In genomic region chr17:37839196-37839978, GRCh38 we compare ENCODE assay signal across 21 cellular contexts.
A peak's percentile ranks its signal among the peaks of the same experiment; 100 is the strongest.
DNase-seq lines count a peak whose midpoint lies in the region; ATAC-seq and TF ChIP-seq lines count a peak whose summit lies in the region.
"Had no signal": no experiment of that assay in that cellular context is flagged by ENCODE, and none has a peak within 500 bp of the region (broad histone marks: within the 10 kb centered on the region; RNA-seq: fewer than 3 reads in every experiment).

No MANE protein-coding gene starts in this region.

- no TSS peak for BruUV-seq in Caco-2 (replicated peaks; lab: Mats Ljungman, UMichigan)

- peak in 1 of 2 experiments; percentile 6 for TF ChIP-seq CTCF in Caco-2 (IDR thresholded peaks at IDR 0.05; ENCODE audit: insufficient read depth in 1 of 2, low read depth in 1 of 2, low read length in 1 of 2, severe bottlenecking in 1 of 2, unreplicated experiment in 1 of 2)
- TF ChIP-seq CTCF in endodermal cell (conservative IDR thresholded peaks at IDR 0.05) = no peak
- TF ChIP-seq CTCF in osteoblast (IDR thresholded peaks at IDR 0.05; ENCODE audit: extremely low read depth, low read depth, low read length) = no peak
- no peak for TF ChIP-seq CTCF in endothelial cell (IDR thresholded peaks at IDR 0.05; ENCODE audit: unreplicated experiment)

- no peak overlapping the region for H3K4me3 Mint-ChIP-seq in Caco-2 (ENCODE audit: unreplicated experiment)
- H3K4me3 Mint-ChIP-seq in endodermal cell = no peak overlapping the region
- no peak overlapping the region for H3K4me3 Mint-ChIP-seq in endothelial cell (ENCODE audit: unreplicated experiment)
- H3K4me3 Mint-ChIP-seq in T-helper 17 cell = no peak overlapping the region
- H3K4me3 Mint-ChIP-seq: CD4-positive, alpha-beta T cell had no signal

- POLR2A ChIA-PET in Caco-2 (lab: Charles Lee) = no interaction called here

- no peak overlapping the region for H3K27ac ChIP-seq in endodermal cell (ENCODE audit: low read depth, low read length)
- H3K27ac ChIP-seq in osteoblast (ENCODE audit: low read depth, low read length) = no peak overlapping the region
- H3K27ac ChIP-seq: A549 had no signal

- ATAC-seq in T-helper 17 cell = no peak

- WGBS in endodermal cell (ENCODE audit: insufficient coverage in 1 of 2, insufficient read length in 1 of 2), 2 experiments = 81 to 92% methylated on average over 11 to 14 of the region's 14 CpGs

- H3K4me1 Mint-ChIP-seq in Caco-2 (ENCODE audit: low read depth, unreplicated experiment) (peaks cover 46% of the 10 kb centered on the region), endodermal cell (peaks cover 9% of the 10 kb centered on the region), endothelial cell (ENCODE audit: unreplicated experiment) (peaks cover 2% of the 10 kb centered on the region), T-helper 17 cell (peaks cover 3% of the 10 kb centered on the region)

- H3K36me3 ChIP-seq in Caco-2 (ENCODE audit: control insufficient read depth, insufficient read depth, low read length) = no peaks in the 10 kb centered on the region
- H3K36me3 ChIP-seq in endodermal cell (ENCODE audit: control insufficient read depth, insufficient read depth, low read length) = no peaks in the 10 kb centered on the region
- H3K36me3 ChIP-seq in osteoblast (ENCODE audit: insufficient read depth, low read length) = no peaks in the 10 kb centered on the region
- H3K36me3 ChIP-seq: BE2C; BLaER1 treated with 17β-estradiol and CSF1 and Interleukin-3, amounts not matched to agents 10 nM and 100 nM; HAP-1 had no signal

- CTCF ChIA-PET in Caco-2 (lab: Charles Lee) = no interaction called here

- H3K4me1 ChIP-seq in Caco-2 (peaks cover 23% of the 10 kb centered on the region), endodermal cell (ENCODE audit: control insufficient read depth, insufficient read depth, low read length) (no peaks in the 10 kb centered on the region), osteoblast (ENCODE audit: insufficient read depth, low read length) (no peaks in the 10 kb centered on the region)
- H3K4me1 ChIP-seq: BE2C, HAP-1 had no signal

- H3K4me3 ChIP-seq in Caco-2 (ENCODE audit: low read depth, low read length) (no peak overlapping the region), endodermal cell (ENCODE audit: low read length) (no peak overlapping the region), osteoblast (ENCODE audit: insufficient read depth, low read length) (no peak overlapping the region)
- H3K4me3 ChIP-seq: A549; BLaER1 treated with 17β-estradiol and CSF1 and Interleukin-3, amounts not matched to agents 10 nM and 100 nM; HAP-1 had no signal

- H3K36me3 Mint-ChIP-seq in Caco-2 (ENCODE audit: insufficient read depth, unreplicated experiment) = no peaks in the 10 kb centered on the region
- no peaks in the 10 kb centered on the region for H3K36me3 Mint-ChIP-seq in endodermal cell (ENCODE audit: low read depth)
- H3K36me3 Mint-ChIP-seq in endothelial cell (ENCODE audit: low read depth, unreplicated experiment) = no peaks in the 10 kb centered on the region
- H3K36me3 Mint-ChIP-seq in T-helper 17 cell (ENCODE audit: low read depth) = peaks cover 4% of the 10 kb centered on the region
- H3K36me3 Mint-ChIP-seq: CD14-positive monocyte had no signal

- no peaks in the 10 kb centered on the region for H3K27me3 Mint-ChIP-seq in Caco-2 (ENCODE audit: insufficient read depth, unreplicated experiment)
- peaks cover 6% of the 10 kb centered on the region for H3K27me3 Mint-ChIP-seq in endodermal cell (ENCODE audit: insufficient read depth)
- peaks cover 9% of the 10 kb centered on the region for H3K27me3 Mint-ChIP-seq in endothelial cell (ENCODE audit: unreplicated experiment)
- H3K27me3 Mint-ChIP-seq in T-helper 17 cell = peaks cover 70% of the 10 kb centered on the region

- DNase-seq in Caco-2 (peak in 1 of 2 experiments; percentile 61), HT-29 (ENCODE audit: low spot score) (peak; percentile 81), endodermal cell (peak; percentile 44), osteoblast (ENCODE audit: insufficient read length, low spot score, missing footprints) (peak; percentile 84), endothelial cell (ENCODE audit: low spot score) (no peak), T-helper 17 cell (no peak), cortex of kidney (lab: John Stamatoyannopoulos, UW) (no peak)
- no peak for DNase-seq in stimulated activated CD4-positive, alpha-beta T cell treated with anti-CD3 and anti-CD28 coated beads, Interleukin-4, amount 100 ng/mL, for 1 hour
- DNase-seq: 8988T; ACHN; AML-193; BE2C; CD4-positive, alpha-beta T cell; COR-L47; DMS153; DND-41; GOT3 had no signal

- H3K79me2 ChIP-seq in osteoblast (ENCODE audit: insufficient read depth, low read length) = no peaks in the 10 kb centered on the region

- no peak overlapping the region for H3K9ac ChIP-seq in endodermal cell (ENCODE audit: extremely low read depth, low read length, poor library complexity, severe bottlenecking)
- H3K9ac ChIP-seq: BLaER1 treated with 17β-estradiol and CSF1 and Interleukin-3, amounts not matched to agents 10 nM and 100 nM had no signal

- H3K9me3 ChIP-seq in Caco-2 = no peaks in the 10 kb centered on the region
- H3K9me3 ChIP-seq in endodermal cell (ENCODE audit: control insufficient read depth, low read length) = no peaks in the 10 kb centered on the region
- no peaks in the 10 kb centered on the region for H3K9me3 ChIP-seq in osteoblast (ENCODE audit: low read depth, low read length)
- H3K9me3 ChIP-seq in T-helper 17 cell (ENCODE audit: control insufficient read depth, low read length, poor library complexity, severe bottlenecking) = no peaks in the 10 kb centered on the region
- H3K9me3 ChIP-seq: A549; BE2C; BLaER1 treated with 17β-estradiol and CSF1 and Interleukin-3, amounts not matched to agents 10 nM and 100 nM; HAP-1 had no signal

- H3K27ac Mint-ChIP-seq in Caco-2 (ENCODE audit: unreplicated experiment) = peak overlapping the region; percentile 6
- no peak overlapping the region for H3K27ac Mint-ChIP-seq in endodermal cell
- H3K27ac Mint-ChIP-seq in endothelial cell (ENCODE audit: unreplicated experiment) = no peak overlapping the region
- H3K27ac Mint-ChIP-seq in T-helper 17 cell = no peak overlapping the region
- H3K27ac Mint-ChIP-seq: CD4-positive, alpha-beta T cell had no signal

- H3K27me3 ChIP-seq in Caco-2 (replicated peaks; ENCODE audit: control insufficient read depth, insufficient read depth, low read length) (no peaks in the 10 kb centered on the region), endodermal cell (ENCODE audit: control insufficient read depth, insufficient read depth, low read length, poor library complexity, severe bottlenecking) (peaks cover 13% of the 10 kb centered on the region), osteoblast (ENCODE audit: insufficient read depth, low read length) (peaks cover 28% of the 10 kb centered on the region)
- H3K27me3 ChIP-seq: BLaER1 treated with 17β-estradiol and CSF1 and Interleukin-3, amounts not matched to agents 10 nM and 100 nM had no signal

- intact Hi-C loops in Caco-2 (cut with micrococcal nuclease; ENCODE audit: unreplicated experiment) = no loop called here

- H3K9me3 Mint-ChIP-seq in Caco-2 (ENCODE audit: unreplicated experiment) = no peaks in the 10 kb centered on the region
- H3K9me3 Mint-ChIP-seq in endodermal cell = no peaks in the 10 kb centered on the region
- peaks cover under 1% of the 10 kb centered on the region for H3K9me3 Mint-ChIP-seq in endothelial cell (ENCODE audit: unreplicated experiment)
- H3K9me3 Mint-ChIP-seq: CD4-positive, alpha-beta T cell had no signal

- no peaks in the 10 kb centered on the region for H4K20me1 ChIP-seq in osteoblast (ENCODE audit: insufficient read depth, low read length)
- H4K20me1 ChIP-seq: BLaER1 treated with 17β-estradiol and CSF1 and Interleukin-3, amounts not matched to agents 10 nM and 100 nM had no signal

- H3K4me2 ChIP-seq in osteoblast (ENCODE audit: insufficient read depth, low read length) = no peak overlapping the region
- H3K4me2 ChIP-seq: A549 had no signal

- no peak overlapping the region for H2AFZ ChIP-seq in osteoblast (ENCODE audit: low read length)

Comparison
In these comparisons a context has a peak if more than half of its experiments do, and no peak if none do; other contexts are left out.
1. DNase-seq: peak in HT-29 (single experiment), endodermal cell (single experiment) and osteoblast (single experiment); none in stimulated activated CD4-positive, alpha-beta T cell treated with anti-CD3 and anti-CD28 coated beads, Interleukin-4, amount 100 ng/mL, for 1 hour (single experiment), endothelial cell (single experiment), T-helper 17 cell (0 of 3) and cortex of kidney (single experiment).